Comparison of ENCODE assay signal across 18 cellular contexts in the genomic region with DNA sequence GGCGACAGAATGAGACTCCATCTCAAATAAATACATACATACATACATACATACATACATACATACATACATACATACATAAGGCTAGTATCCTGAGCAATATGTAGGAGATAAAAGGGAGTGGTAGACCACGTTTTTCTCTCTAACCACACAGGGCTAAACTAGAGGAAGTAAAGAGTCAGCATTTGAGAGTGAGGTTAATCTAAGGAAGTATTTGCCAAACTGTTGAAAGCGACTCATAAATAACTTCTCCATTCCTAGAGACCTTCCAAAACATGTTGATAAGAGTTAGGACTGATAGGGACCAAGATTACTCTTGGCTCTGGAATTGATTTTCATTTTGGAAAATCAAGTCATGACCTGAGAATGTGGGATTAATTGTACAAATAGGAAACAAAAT.
DNase-seq lines count a peak whose midpoint lies in the region; ATAC-seq, FAIRE-seq and TF ChIP-seq lines count a peak whose summit lies in the region.
"Had no signal": no experiment of that assay in that cellular context is flagged by ENCODE, and none has a peak within 500 bp of the region (broad histone marks: within the 10 kb centered on the region; RNA-seq: fewer than 3 reads in every experiment).

No MANE protein-coding gene starts in this region.

- H3K4me1 ChIP-seq in DND-41 (ENCODE audit: insufficient read depth, low read length) (peaks cover 14% of the 10 kb centered on the region), lower lobe of right lung (peaks cover 52% of the 10 kb centered on the region), right atrium auricular region (no peaks in the 10 kb centered on the region)

- no peaks in the 10 kb centered on the region for H3K9me3 ChIP-seq in DND-41 (ENCODE audit: insufficient read depth, low read length, severe bottlenecking)
- H3K9me3 ChIP-seq in lower lobe of right lung = no peaks in the 10 kb centered on the region
- H3K9me3 ChIP-seq in right atrium auricular region = no peaks in the 10 kb centered on the region
- H3K9me3 ChIP-seq: MG63, ovary had no signal

- no peak overlapping the region for H3K9ac ChIP-seq in DND-41 (ENCODE audit: low read depth, low read length)

- no peak for TF ChIP-seq POLR2A in H54 (IDR thresholded peaks at IDR 0.05; ENCODE audit: low read depth, low read length)

- peak; percentile 95 for ATAC-seq in DND-41 (ENCODE audit: insufficient read depth, low read depth)
- ATAC-seq in lower lobe of right lung = peak; percentile 52 to 66
- ATAC-seq in GM18907 (IDR thresholded peaks at IDR 0.05; ENCODE audit: unreplicated experiment) = no peak
- ATAC-seq: GM12878, SK-N-SH treated with all-trans-retinoic acid at 6 μM for 48 hours had no signal

- intact Hi-C loops in lower lobe of right lung (cut with DNase I) = no loop called here

- no peak overlapping the region for H3K4me2 ChIP-seq in DND-41 (ENCODE audit: insufficient read depth, low read length)
- H3K4me2 ChIP-seq: smooth muscle cell had no signal

- no peaks in the 10 kb centered on the region for H4K20me1 ChIP-seq in DND-41 (ENCODE audit: insufficient read depth, low read length)

- peaks cover 7% of the 10 kb centered on the region for H3K36me3 Mint-ChIP-seq in T-helper 2 cell treated with Interferon-gamma antibody and Interleukin-4, amounts not matched to agents 5 μg/mL and 100 μg/mL, for 36 hours (ENCODE audit: low read depth)
- H3K36me3 Mint-ChIP-seq: immature natural killer cell had no signal

- H3K27ac Mint-ChIP-seq in T-helper 2 cell treated with Interferon-gamma antibody and Interleukin-4, amounts not matched to agents 5 μg/mL and 100 μg/mL, for 36 hours = peak overlapping the region; percentile 11
- H3K27ac Mint-ChIP-seq: activated B cell treated with CpG ODN at 0.5 μM for 24 hours had no signal

- H3K9me3 Mint-ChIP-seq in T-helper 2 cell treated with Interferon-gamma antibody and Interleukin-4, amounts not matched to agents 5 μg/mL and 100 μg/mL, for 36 hours = no peaks in the 10 kb centered on the region
- H3K9me3 Mint-ChIP-seq: activated B cell treated with CpG ODN at 0.5 μM for 24 hours, immature natural killer cell had no signal

- H3K4me3 Mint-ChIP-seq in T-helper 2 cell treated with Interferon-gamma antibody and Interleukin-4, amounts not matched to agents 5 μg/mL and 100 μg/mL, for 36 hours = no peak overlapping the region
- H3K4me3 Mint-ChIP-seq: activated B cell treated with CpG ODN at 0.5 μM for 24 hours, immature natural killer cell had no signal

- FAIRE-seq in H54 (lab: Jason Lieb, UNC) = no peak
- FAIRE-seq: GM12878 had no signal

- no peaks in the 10 kb centered on the region for H3K36me3 ChIP-seq in DND-41 (ENCODE audit: insufficient read depth, low read length)
- H3K36me3 ChIP-seq in lower lobe of right lung = no peaks in the 10 kb centered on the region
- H3K36me3 ChIP-seq in right atrium auricular region = no peaks in the 10 kb centered on the region
- H3K36me3 ChIP-seq: ovary had no signal

- peaks cover 17% of the 10 kb centered on the region for H3K4me1 Mint-ChIP-seq in T-helper 2 cell treated with Interferon-gamma antibody and Interleukin-4, amounts not matched to agents 5 μg/mL and 100 μg/mL, for 36 hours (ENCODE audit: low read depth)

- no peaks in the 10 kb centered on the region for H3K27me3 Mint-ChIP-seq in T-helper 2 cell treated with Interferon-gamma antibody and Interleukin-4, amounts not matched to agents 5 μg/mL and 100 μg/mL, for 36 hours (ENCODE audit: low read depth)
- H3K27me3 Mint-ChIP-seq: activated B cell treated with CpG ODN at 0.5 μM for 24 hours had no signal

- H2AFZ ChIP-seq in DND-41 (ENCODE audit: low read depth, low read length) = no peak overlapping the region

- no peak for TF ChIP-seq CTCF in DND-41 (IDR thresholded peaks at IDR 0.05; ENCODE audit: borderline replicate concordance, extremely low read depth, low read length, poor library complexity, severe bottlenecking)
- TF ChIP-seq CTCF in lower lobe of right lung (IDR thresholded peaks at IDR 0.05) = no peak
- no peak for TF ChIP-seq CTCF in right atrium auricular region (IDR thresholded peaks at IDR 0.05)

- H3K27me3 ChIP-seq in DND-41 (ENCODE audit: insufficient read depth, low read length, poor library complexity) = no peaks in the 10 kb centered on the region
- no peaks in the 10 kb centered on the region for H3K27me3 ChIP-seq in lower lobe of right lung (ENCODE audit: low read depth)
- H3K27me3 ChIP-seq in right atrium auricular region = no peaks in the 10 kb centered on the region
- H3K27me3 ChIP-seq: MG63, ovary had no signal

- no peak for DNase-seq in DND-41
- DNase-seq in M059J (ENCODE audit: low read depth) = peak; percentile 6
- no peak for DNase-seq in T-helper 2 cell treated with Interferon-gamma antibody and Interleukin-4, amounts not matched to agents 5 μg/mL and 100 μg/mL, for 36 hours (ENCODE audit: low spot score)
- no peak for DNase-seq in lower lobe of right lung
- no peak for DNase-seq in right atrium auricular region (ENCODE audit: low spot score)
- no peak for DNase-seq in H54 (ENCODE audit: insufficient read length, low spot score)
- no peak for DNase-seq in cortex of kidney (lab: John Stamatoyannopoulos, UW)
- DNase-seq: activated B cell treated with CpG ODN at 0.5 μM for 24 hours; activated T-cell treated with anti-CD3 and anti-CD28 coated beads, Interleukin-2, amount 50 U/mL, for 1 hour; DMS79 treated with DMSO at 0.1 percent for 48 hours; immature natural killer cell; MG63; NCI-H2171; ovary had no signal

- H3K27ac ChIP-seq in DND-41 (ENCODE audit: low read length) = no peak overlapping the region
- no peak overlapping the region for H3K27ac ChIP-seq in lower lobe of right lung
- no peak overlapping the region for H3K27ac ChIP-seq in right atrium auricular region
- H3K27ac ChIP-seq: ovary had no signal

- no peaks in the 10 kb centered on the region for H3K79me2 ChIP-seq in DND-41 (ENCODE audit: insufficient read depth, low read length)

- no peak overlapping the region for H3K4me3 ChIP-seq in DND-41 (ENCODE audit: low read depth in 1 of 2, low read length in 2 of 2)
- H3K4me3 ChIP-seq in lower lobe of right lung = no peak overlapping the region
- no peak overlapping the region for H3K4me3 ChIP-seq in right atrium auricular region
- H3K4me3 ChIP-seq: GM12878, MG63, ovary, smooth muscle cell had no signal
